21 cellular contexts compared by ENCODE assay signal in genomic region chr14:80699861-80700260, GRCh38.
DNase-seq lines count a peak whose midpoint lies in the region; ATAC-seq lines count a peak whose summit lies in the region.
"Had no signal": no experiment of that assay in that cellular context is flagged by ENCODE, and none has a peak within 500 bp of the region (broad histone marks: within the 10 kb centered on the region; RNA-seq: fewer than 3 reads in every experiment).

No MANE protein-coding gene starts in this region.

- ATAC-seq in GM18498 (IDR thresholded peaks at IDR 0.05; ENCODE audit: unreplicated experiment) (peak; percentile 61), GM19372 (IDR thresholded peaks at IDR 0.05; ENCODE audit: low read depth, unreplicated experiment) (peak; percentile 49), HG02885 (IDR thresholded peaks at IDR 0.05; ENCODE audit: poor library complexity, unreplicated experiment) (peak; percentile 53), HG03108 (IDR thresholded peaks at IDR 0.05; ENCODE audit: unreplicated experiment) (no peak), HG02981 (IDR thresholded peaks at IDR 0.05; ENCODE audit: unreplicated experiment) (no peak), HG02678 (IDR thresholded peaks at IDR 0.05; ENCODE audit: unreplicated experiment) (no peak)
- ATAC-seq: heart right ventricle, pancreas, right cardiac atrium had no signal

- peak; percentile 12 for DNase-seq in kidney tubule cell (ENCODE audit: low spot score)
- no peak for DNase-seq in activated CD8-positive, alpha-beta memory T cell treated with anti-CD3 and anti-CD28 coated beads for 24 hours
- DNase-seq: activated CD4-positive, alpha-beta T cell treated with anti-CD3 and anti-CD28 coated beads, Interleukin-2, amount 50 U/mL, for 48 hours; activated CD4-positive, CD25-positive, alpha-beta regulatory T cell; aorta; CD8-positive, alpha-beta memory T cell; DMS153; effector memory CD4-positive, alpha-beta T cell; heart right ventricle; NCI-H1694; NCI-H526 treated with DMSO at 0.1 percent for 48 hours; nephron progenitor cell; pancreas; right cardiac atrium; stimulated activated CD4-positive, alpha-beta T cell treated with anti-CD3 and anti-CD28 coated beads, Interleukin-2, amount 100 ng/mL, for 24 hours had no signal

Comparison
In these comparisons a context has a peak if more than half of its experiments do, and no peak if none do; other contexts are left out.
1. ATAC-seq: peak in GM18498 (single experiment), GM19372 (single experiment) and HG02885 (single experiment); none in HG03108 (single experiment), HG02981 (single experiment) and HG02678 (single experiment).